Comparison of ENCODE assay signal across 2 cellular contexts in the genomic region with DNA sequence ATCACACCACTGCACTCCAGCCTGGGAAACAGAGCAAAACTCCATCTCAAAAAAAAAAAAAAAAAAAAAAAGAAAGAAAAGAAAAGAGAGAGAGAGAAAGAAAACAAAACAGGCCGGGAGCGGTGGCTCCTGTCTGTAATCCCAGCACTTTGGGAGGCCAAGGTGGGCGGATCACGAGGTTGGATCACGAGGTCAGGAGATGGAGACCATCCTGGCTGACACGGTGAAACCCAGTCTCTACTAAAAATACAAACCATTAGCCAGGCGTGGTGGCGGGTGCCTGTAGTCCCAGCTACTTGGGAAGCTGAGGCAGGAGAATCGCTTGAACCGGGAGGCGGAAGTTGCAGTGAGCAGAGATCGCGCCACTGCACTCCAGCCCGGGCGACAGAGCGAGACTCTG.
TF ChIP-seq lines count a peak whose summit lies in the region.

No MANE protein-coding gene starts in this region.

TF ChIP-seq in HEK293, 187 proteins besides CTCF, POLR2A, EP300 and RAD21:
- TF ChIP-seq EGR2 (tag by site-specific recombination; IDR thresholded peaks at IDR 0.05; ENCODE audit: low read depth) = 0 out of 2 replicates have a peak, but pooled peaks have one; percentile 12
TF ChIP-seq in HEK293: peak in this region for 1; not testable (repeated sequence) for 186.

TF ChIP-seq in K562, 482 proteins besides CTCF, POLR2A, EP300 and RAD21:
- TF ChIP-seq EGR1 (conservative IDR thresholded peaks at IDR 0.05) = 0 out of 2 replicates have a peak, but pooled peaks have one; percentile 20
